ENCODE assay signal across 10 cellular contexts in genomic region chr3:185549111-185549510, GRCh38. TPM values are rescaled to one million over a fixed set of nuclear protein-coding genes. Genes with fewer than 3 reads are reported as not detected.
DNase-seq lines count a peak whose midpoint lies in the region; ATAC-seq, FAIRE-seq and TF ChIP-seq lines count a peak whose summit lies in the region.
"Had no signal": no experiment of that assay in that cellular context is flagged by ENCODE, and none has a peak within 500 bp of the region (broad histone marks: within the 10 kb centered on the region; RNA-seq: fewer than 3 reads in every experiment).

No MANE protein-coding gene starts in this region.

- POLR2A ChIA-PET in SK-N-SH (lab: Yijun Ruan, JAX): no interaction called here

- H3K79me2 ChIP-seq in GM23248 (ENCODE audit: insufficient read depth) (no peaks in the 10 kb centered on the region), SK-N-SH (ENCODE audit: insufficient read depth) (no peaks in the 10 kb centered on the region)

- WGBS in GM23248 (ENCODE audit: low coverage in 1 of 2, low lambda C conversion rate in 2 of 2, missing lambda C conversion rate in 2 of 2), 2 experiments: 3 to 4% methylated on average over 3 of the region's 3 CpGs
- 52% methylated on average over 3 of the region's 3 CpGs for WGBS in SK-N-SH (ENCODE audit: low lambda C conversion rate)

- no peak for FAIRE-seq in GM12891 (lab: Jason Lieb, UNC)

- H3K27me3 ChIP-seq in GM23248 (replicated peaks; ENCODE audit: insufficient read depth) (no peaks in the 10 kb centered on the region), SK-N-SH (ENCODE audit: insufficient read depth) (no peaks in the 10 kb centered on the region), skeletal muscle satellite cell (ENCODE audit: control insufficient read depth, insufficient read depth, low read length) (peaks cover 3% of the 10 kb centered on the region)
- H3K27me3 ChIP-seq: neutrophil had no signal

- H4K20me1 ChIP-seq in GM23248 (ENCODE audit: insufficient read depth) (no peaks in the 10 kb centered on the region), SK-N-SH (ENCODE audit: insufficient read depth) (no peaks in the 10 kb centered on the region)

- in situ Hi-C loops in GM23248 (cut with MboI): no loop called here

- H3K9me3 ChIP-seq in GM23248 (ENCODE audit: low read depth): no peaks in the 10 kb centered on the region
- H3K9me3 ChIP-seq in SK-N-SH: no peaks in the 10 kb centered on the region
- H3K9me3 ChIP-seq in skeletal muscle satellite cell (replicated peaks; ENCODE audit: low read length): no peaks in the 10 kb centered on the region
- H3K9me3 ChIP-seq: neutrophil had no signal

- TF ChIP-seq POLR2A in GM12891 (IDR thresholded peaks at IDR 0.05; ENCODE audit: low read depth, low read length): no peak

- H3F3A ChIP-seq in GM23248 (ENCODE audit: insufficient read depth): peaks cover 22% of the 10 kb centered on the region
- H3F3A ChIP-seq in SK-N-SH (replicated peaks; ENCODE audit: insufficient read depth): peaks cover 19% of the 10 kb centered on the region

- H3K27ac ChIP-seq in GM23248: peak overlapping the region; percentile 56
- H3K27ac ChIP-seq in SK-N-SH (ENCODE audit: low read depth in 2 of 2, low read length in 1 of 2): peak overlapping the region in 1 of 2 experiments; percentile 41; a peak in 1 of 4 replicates
- H3K27ac ChIP-seq: neutrophil had no signal

- H3K4me1 ChIP-seq in GM23248 (ENCODE audit: insufficient read depth) (peaks cover 22% of the 10 kb centered on the region), SK-N-SH (ENCODE audit: control insufficient read depth in 1 of 2, insufficient read depth in 2 of 2, low read depth in 1 of 2, low read length in 1 of 2) (peaks cover 0 to 9% of the 10 kb centered on the region in 2 experiments; a peak in 1 of 4 replicates), skeletal muscle satellite cell (ENCODE audit: control insufficient read depth, insufficient read depth, low read length) (peaks cover 26% of the 10 kb centered on the region)

- CTCF ChIA-PET in SK-N-SH (lab: Yijun Ruan, JAX): no interaction called here

- no peak for TF ChIP-seq CTCF in SK-N-SH (IDR thresholded peaks at IDR 0.05)

- 0 out of 4 replicates have a peak, but pooled peaks of 1 of the 2 experiments have one; percentile 16 for TF ChIP-seq EP300 in SK-N-SH (IDR thresholded peaks at IDR 0.05; ENCODE audit: borderline replicate concordance in 1 of 2, low read depth in 1 of 2, low read length in 1 of 2)

- H3K36me3 ChIP-seq in GM23248 (ENCODE audit: low read depth) (no peaks in the 10 kb centered on the region), SK-N-SH (replicated peaks in 1 of 2; ENCODE audit: control insufficient read depth in 1 of 2, insufficient read depth in 2 of 2, low read length in 1 of 2) (no peaks in the 10 kb centered on the region), skeletal muscle satellite cell (ENCODE audit: insufficient read depth, low read length) (no peaks in the 10 kb centered on the region)
- H3K36me3 ChIP-seq: neutrophil had no signal

- DNase-seq in GM23248 (peak; percentile 99), SK-N-SH (no peak), foreskin melanocyte (peak; percentile 19), germinal center (ENCODE audit: low spot score) (no peak), NCI-H2081 treated with DMSO at 0.1 percent for 48 hours (lab: John Stamatoyannopoulos, UW) (no peak), GM12891 (ENCODE audit: insufficient read length, low spot score) (no peak)
- DNase-seq: NCI-H2107 had no signal

- peak overlapping the region; percentile 10 for H3K4me2 ChIP-seq in GM23248 (ENCODE audit: unreplicated experiment)
- no peak overlapping the region for H3K4me2 ChIP-seq in SK-N-SH
- H3K4me2 ChIP-seq in skeletal muscle satellite cell (ENCODE audit: low read length): peak overlapping the region; percentile 40

- no peak for ATAC-seq in HG03354 (IDR thresholded peaks at IDR 0.05; ENCODE audit: poor library complexity, severe bottlenecking, unreplicated experiment)

- H3K9me2 ChIP-seq in GM23248 (ENCODE audit: insufficient read depth): no peaks in the 10 kb centered on the region; the same call in 1 of the 2 replicates
- H3K9me2 ChIP-seq in SK-N-SH: no peaks in the 10 kb centered on the region

- no peak for TF ChIP-seq RAD21 in SK-N-SH (IDR thresholded peaks at IDR 0.05; ENCODE audit: low read length)

- H2AFZ ChIP-seq in GM23248 (peak overlapping the region; percentile 25; the same call in 1 of the 2 replicates), SK-N-SH (ENCODE audit: low read depth) (no peak overlapping the region; the same call in 1 of the 2 replicates)

- H3K4me3 ChIP-seq in GM23248 (peak overlapping the region; percentile 19; the same call in 1 of the 2 replicates), SK-N-SH (ENCODE audit: low read depth in 2 of 2, low read length in 1 of 2) (no peak overlapping the region), skeletal muscle satellite cell (ENCODE audit: low read length) (no peak overlapping the region)

- H3K9ac ChIP-seq in GM23248: no peak overlapping the region
- no peak overlapping the region for H3K9ac ChIP-seq in SK-N-SH
- H3K9ac ChIP-seq in skeletal muscle satellite cell (ENCODE audit: low read depth, low read length): peak overlapping the region; percentile 11

TF ChIP-seq in SK-N-SH, 30 proteins besides CTCF, POLR2A, EP300 and RAD21 (continues in another document):
- no peak for TF ChIP-seq NRF1 (IDR thresholded peaks at IDR 0.05; ENCODE audit: low read depth, low read length)
- TF ChIP-seq IRF3 (IDR thresholded peaks at IDR 0.05; ENCODE audit: low read depth, low read length): no peak
- TF ChIP-seq FOXJ3 (CRISPR knock-in tag; IDR thresholded peaks at IDR 0.05): no peak
- TF ChIP-seq GATA2 (CRISPR knock-in tag; IDR thresholded peaks at IDR 0.05): no peak
- peak; percentile 16; the same call in 1 of the 2 replicates for TF ChIP-seq POLR2AphosphoS5 (IDR thresholded peaks at IDR 0.05; ENCODE audit: low read depth, low read length)
- no peak for TF ChIP-seq MXI1 (IDR thresholded peaks at IDR 0.05; ENCODE audit: low read depth, low read length)
- TF ChIP-seq FOSL2 (IDR thresholded peaks at IDR 0.05; ENCODE audit: borderline replicate concordance, low read depth): peak; percentile 84

TF ChIP-seq in GM12891, 5 proteins besides CTCF, POLR2A, EP300 and RAD21:
- TF ChIP-seq PAX5 (IDR thresholded peaks at IDR 0.05; ENCODE audit: insufficient read depth, low read length, severe bottlenecking) (no peak), POU2F2 (IDR thresholded peaks at IDR 0.05; ENCODE audit: low read depth, low read length) (no peak), SPI1 (IDR thresholded peaks at IDR 0.05; ENCODE audit: low read depth, low read length) (no peak), TAF1 (IDR thresholded peaks at IDR 0.05; ENCODE audit: low read depth, low read length) (no peak), POLR2AphosphoS5 (IDR thresholded peaks at IDR 0.05; ENCODE audit: low read depth, low read length) (no peak)

RNA-seq across cellular contexts. Expression of gene LIPH, which starts 3.3 kb away (rescaled TPM):
- total RNA-seq in GM23248 (2014; rRNA removed; shearing (Covaris generic)): not detected in 2 replicates
- 0.34 TPM in 2 replicates for polyA plus RNA-seq in GM23248 (2016; fragmentation: Nextera tagmentation; extraction: Ambion mirVana)
- 0.06 TPM in 1 of 2 replicates, not detected in the other for polyA plus RNA-seq in SK-N-SH (2012; rRNA removed)
- 0.01 and 0.03 TPM in 2 replicates for polyA plus RNA-seq in SK-N-SH (2012; cell fraction: cytosol; rRNA removed)
- polyA plus RNA-seq in SK-N-SH (2012; cell fraction: nucleus; rRNA removed): 0.05 TPM in 2 replicates
- total RNA-seq in skeletal muscle satellite cell (2012; rRNA removed): not detected in 2 replicates
- 1.1 TPM for polyA plus RNA-seq in GM12891 (2012; ENCODE audit: low read depth, missing spikeins)

RNA-seq across cellular contexts. Expression of gene SENP2, which starts 37.0 kb away (rescaled TPM):
- total RNA-seq in GM23248 (2014; rRNA removed; shearing (Covaris generic)): 19.0 and 20.4 TPM in 2 replicates
- polyA plus RNA-seq in GM23248 (2016; fragmentation: Nextera tagmentation; extraction: Ambion mirVana): 20.1 and 22.6 TPM in 2 replicates
- 7.1 and 8.5 TPM in 2 replicates for polyA plus RNA-seq in SK-N-SH (2012; rRNA removed)
- 9.8 and 16.1 TPM in 2 replicates for polyA plus RNA-seq in SK-N-SH (2012; cell fraction: cytosol; rRNA removed)
- 3.3 and 6.5 TPM in 2 replicates for polyA plus RNA-seq in SK-N-SH (2012; cell fraction: nucleus; rRNA removed)
- 17.9 and 20.8 TPM in 2 replicates for total RNA-seq in skeletal muscle satellite cell (2012; rRNA removed)
- 15.7 TPM for polyA plus RNA-seq in GM12891 (2012; ENCODE audit: low read depth, missing spikeins)

RNA-seq across cellular contexts. Expression of gene TMEM41A, which starts 50.3 kb away (rescaled TPM):
- 13.2 and 15.8 TPM in 2 replicates for total RNA-seq in GM23248 (2014; rRNA removed; shearing (Covaris generic))
- polyA plus RNA-seq in GM23248 (2016; fragmentation: Nextera tagmentation; extraction: Ambion mirVana) (15.9 and 20.3 TPM in 2 replicates), SK-N-SH (2012; rRNA removed) (9.4 and 12.0 TPM in 2 replicates)
- polyA plus RNA-seq in SK-N-SH (2012; cell fraction: cytosol; rRNA removed): 12.3 and 12.8 TPM in 2 replicates
- 7.9 and 8.8 TPM in 2 replicates for polyA plus RNA-seq in SK-N-SH (2012; cell fraction: nucleus; rRNA removed)
- 10.1 and 11.1 TPM in 2 replicates for total RNA-seq in skeletal muscle satellite cell (2012; rRNA removed)
- 8.8 TPM for polyA plus RNA-seq in GM12891 (2012; ENCODE audit: low read depth, missing spikeins)

Comparison
In these comparisons a context has a peak if more than half of its experiments do, and no peak if none do; other contexts are left out.
1. DNase-seq: peak in GM23248 (single experiment) and foreskin melanocyte (single experiment); none in SK-N-SH (single experiment), germinal center (single experiment), NCI-H2081 treated with DMSO at 0.1 percent for 48 hours (single experiment) and GM12891 (single experiment).